In genomic region chr10:103350522-103351260, GRCh38 we compare ENCODE assay signal across 8 cellular contexts. TPM values are rescaled to one million over a fixed set of nuclear protein-coding genes. Genes with fewer than 3 reads are reported as not detected.
DNase-seq lines count a peak whose midpoint lies in the region; ATAC-seq and TF ChIP-seq lines count a peak whose summit lies in the region.

Gene PCGF6 (minus strand): TSS chr10:103351140. CDS start chr10:103351066, 74 bp downstream.

- TF ChIP-seq POLR2A in stomach (IDR thresholded peaks at IDR 0.05): no peak

- H3K79me2 ChIP-seq in KMS-11 (ENCODE audit: insufficient read depth, low read depth): peaks cover 14% of the 10 kb centered on the region

- H3K4me1 ChIP-seq in KMS-11 (ENCODE audit: low read depth, poor library complexity, severe bottlenecking) (peaks cover 11% of the 10 kb centered on the region), stomach (peaks cover 0 to 26% (median 15%) of the 10 kb centered on the region in 4 donors)

- H3K4me3 Mint-ChIP-seq in neural crest cell: peak within 1 kb of the TSS; percentile 89

- no peaks in the 10 kb centered on the region for H3K36me3 Mint-ChIP-seq in neural crest cell (ENCODE audit: low read depth)

- H3K4me3 ChIP-seq in KMS-11 (IDR thresholded peaks at IDR 0.05; ENCODE audit: insufficient read depth, low read depth, low read length): no peak within 1 kb of the TSS
- peak within 1 kb of the TSS; percentile 77 to 83 for H3K4me3 ChIP-seq in foreskin fibroblast (ENCODE audit: low read depth in 1 of 2, low read length in 2 of 2)
- H3K4me3 ChIP-seq in stomach: peak within 1 kb of the TSS; percentile 72 to 80 (median 74)

- H3K27ac ChIP-seq in KMS-11: peak within 1 kb of the TSS; percentile 62
- H3K27ac ChIP-seq in stomach: peak within 1 kb of the TSS; percentile 73 to 89 (median 81)

- H3K36me3 ChIP-seq in KMS-11 (ENCODE audit: insufficient read depth) (peaks cover 5% of the 10 kb centered on the region; the same call in 1 of the 2 replicates), stomach (peaks cover 16 to 32% (median 31%) of the 10 kb centered on the region in 4 donors)

- peak within 1 kb of the TSS; percentile 98 for H3K27ac Mint-ChIP-seq in neural crest cell (ENCODE audit: unreplicated experiment)

- H3K9me3 Mint-ChIP-seq in neural crest cell: no peaks in the 10 kb centered on the region

- no peaks in the 10 kb centered on the region for H3K9me3 ChIP-seq in stomach

- no peaks in the 10 kb centered on the region for H3K27me3 Mint-ChIP-seq in neural crest cell (ENCODE audit: low read depth)

- no peaks in the 10 kb centered on the region for H4K20me1 ChIP-seq in KMS-11 (ENCODE audit: insufficient read depth)

- H3K27me3 ChIP-seq in KMS-11 (ENCODE audit: insufficient read depth, low read depth) (no peaks in the 10 kb centered on the region), stomach (no peaks in the 10 kb centered on the region)

- DNase-seq in DMS79 treated with DMSO at 0.1 percent for 48 hours (lab: John Stamatoyannopoulos, UW): peak; percentile 36
- peak; percentile 59 to 88 for DNase-seq in SHP77 (lab: John Stamatoyannopoulos, UW)
- peak; percentile 62 for DNase-seq in activated gamma-delta T cell treated with Interleukin-2 at 50 U/mL for 16 hours
- peak; percentile 63 to 91 for DNase-seq in foreskin fibroblast
- DNase-seq in neural crest cell (ENCODE audit: low read depth, low spot score): peak; percentile 90
- DNase-seq in stomach: peak; percentile 81

- no peak for TF ChIP-seq CTCF in KMS-11 (conservative IDR thresholded peaks at IDR 0.05; ENCODE audit: low read depth, low read length)
- no peak for TF ChIP-seq CTCF in foreskin fibroblast (IDR thresholded peaks at IDR 0.05; ENCODE audit: low read depth, low read length)
- TF ChIP-seq CTCF in neural crest cell (conservative IDR thresholded peaks at IDR 0.05): peak; percentile 24
- TF ChIP-seq CTCF in stomach (IDR thresholded peaks at IDR 0.05): no peak

- peak; percentile 70 for ATAC-seq in GM21619 (IDR thresholded peaks at IDR 0.05; ENCODE audit: unreplicated experiment)

- H3K9ac ChIP-seq in KMS-11: peak within 1 kb of the TSS; percentile 72; the same call in 1 of the 2 replicates

- H2AFZ ChIP-seq in KMS-11 (ENCODE audit: low read depth): peak within 1 kb of the TSS; percentile 100

- no peak for TF ChIP-seq EP300 in stomach (IDR thresholded peaks at IDR 0.05)

- intact Hi-C loops in stomach (cut with DNase I; ENCODE audit: low total_unique reads): no loop called here

- peak within 1 kb of the TSS; percentile 87 for H3K4me2 ChIP-seq in KMS-11

- peaks cover 15% of the 10 kb centered on the region for H3K4me1 Mint-ChIP-seq in neural crest cell

- 0 to 1% (median 1%) methylated on average over 53 to 82 of the region's 82 CpGs for WGBS in stomach, 5 donors

RNA-seq across cellular contexts. Expression of gene PCGF6, which starts in this region (rescaled TPM):
- total RNA-seq in neural crest cell: 21.5 and 22.5 TPM in 2 replicates
- 10 to 100 TPM in 4 of 5 donors, not detected in 1; 13.2 to 51.0 (median 29.8) TPM for total RNA-seq in stomach
- polyA plus RNA-seq in stomach: 1 to 10 TPM; 5.6 to 7.3 (median 6.2) TPM

Comparison
In these comparisons a context has a peak if more than half of its experiments do, and no peak if none do; other contexts are left out.
1. DNase-seq: peak in every context shown above with its lines; median percentile 90 in neural crest cell; 81 in stomach; 77 in foreskin fibroblast; 74 in SHP77; 62 in activated gamma-delta T cell treated with Interleukin-2 at 50 U/mL for 16 hours; 36 in DMS79 treated with DMSO at 0.1 percent for 48 hours.